Comparison of ENCODE assay signal across 1 cellular context in the genomic region with DNA sequence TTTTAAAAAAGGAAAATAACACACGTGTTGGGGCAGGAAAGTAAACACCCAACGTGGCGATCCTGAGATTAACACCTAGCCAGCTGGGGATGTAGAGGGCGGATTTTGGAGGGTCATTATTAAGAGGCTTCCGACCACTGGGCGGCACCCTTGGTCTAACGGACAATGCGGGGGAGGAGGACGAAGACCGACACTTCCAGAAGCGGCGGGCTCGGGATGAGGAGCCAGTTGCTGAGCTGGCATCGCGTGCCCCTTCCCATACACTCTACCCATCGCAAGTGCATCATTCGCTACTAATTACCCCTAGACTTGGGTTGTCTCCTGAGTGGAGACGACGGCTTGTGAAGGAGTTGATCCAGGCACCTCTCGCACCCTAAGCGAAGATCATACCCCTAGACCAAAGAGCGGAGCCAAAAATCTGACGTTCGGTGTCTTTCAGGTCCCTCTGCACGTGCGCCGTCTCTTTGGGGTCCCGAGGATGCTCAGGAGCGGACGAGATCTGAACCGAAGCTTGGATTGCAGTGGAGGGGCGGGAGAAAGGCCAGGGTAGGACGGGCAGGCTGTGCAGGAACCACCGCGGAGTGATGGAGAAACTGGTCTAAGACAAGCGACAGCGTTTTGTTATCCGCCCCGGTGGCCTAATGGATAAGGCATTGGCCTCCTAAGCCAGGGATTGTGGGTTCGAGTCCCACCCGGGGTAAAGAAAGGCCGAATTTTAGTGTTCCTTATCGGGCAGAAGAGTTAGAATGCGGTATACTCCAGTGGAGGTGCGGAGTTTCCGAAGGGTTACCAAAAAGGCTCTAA.
TF ChIP-seq lines count a peak whose summit lies in the region.

No MANE protein-coding gene starts in this region.

TF ChIP-seq in HepG2, 621 proteins besides CTCF, POLR2A, EP300 and RAD21 (continued from another document and continues in another):
- TF ChIP-seq, protein P1, sequence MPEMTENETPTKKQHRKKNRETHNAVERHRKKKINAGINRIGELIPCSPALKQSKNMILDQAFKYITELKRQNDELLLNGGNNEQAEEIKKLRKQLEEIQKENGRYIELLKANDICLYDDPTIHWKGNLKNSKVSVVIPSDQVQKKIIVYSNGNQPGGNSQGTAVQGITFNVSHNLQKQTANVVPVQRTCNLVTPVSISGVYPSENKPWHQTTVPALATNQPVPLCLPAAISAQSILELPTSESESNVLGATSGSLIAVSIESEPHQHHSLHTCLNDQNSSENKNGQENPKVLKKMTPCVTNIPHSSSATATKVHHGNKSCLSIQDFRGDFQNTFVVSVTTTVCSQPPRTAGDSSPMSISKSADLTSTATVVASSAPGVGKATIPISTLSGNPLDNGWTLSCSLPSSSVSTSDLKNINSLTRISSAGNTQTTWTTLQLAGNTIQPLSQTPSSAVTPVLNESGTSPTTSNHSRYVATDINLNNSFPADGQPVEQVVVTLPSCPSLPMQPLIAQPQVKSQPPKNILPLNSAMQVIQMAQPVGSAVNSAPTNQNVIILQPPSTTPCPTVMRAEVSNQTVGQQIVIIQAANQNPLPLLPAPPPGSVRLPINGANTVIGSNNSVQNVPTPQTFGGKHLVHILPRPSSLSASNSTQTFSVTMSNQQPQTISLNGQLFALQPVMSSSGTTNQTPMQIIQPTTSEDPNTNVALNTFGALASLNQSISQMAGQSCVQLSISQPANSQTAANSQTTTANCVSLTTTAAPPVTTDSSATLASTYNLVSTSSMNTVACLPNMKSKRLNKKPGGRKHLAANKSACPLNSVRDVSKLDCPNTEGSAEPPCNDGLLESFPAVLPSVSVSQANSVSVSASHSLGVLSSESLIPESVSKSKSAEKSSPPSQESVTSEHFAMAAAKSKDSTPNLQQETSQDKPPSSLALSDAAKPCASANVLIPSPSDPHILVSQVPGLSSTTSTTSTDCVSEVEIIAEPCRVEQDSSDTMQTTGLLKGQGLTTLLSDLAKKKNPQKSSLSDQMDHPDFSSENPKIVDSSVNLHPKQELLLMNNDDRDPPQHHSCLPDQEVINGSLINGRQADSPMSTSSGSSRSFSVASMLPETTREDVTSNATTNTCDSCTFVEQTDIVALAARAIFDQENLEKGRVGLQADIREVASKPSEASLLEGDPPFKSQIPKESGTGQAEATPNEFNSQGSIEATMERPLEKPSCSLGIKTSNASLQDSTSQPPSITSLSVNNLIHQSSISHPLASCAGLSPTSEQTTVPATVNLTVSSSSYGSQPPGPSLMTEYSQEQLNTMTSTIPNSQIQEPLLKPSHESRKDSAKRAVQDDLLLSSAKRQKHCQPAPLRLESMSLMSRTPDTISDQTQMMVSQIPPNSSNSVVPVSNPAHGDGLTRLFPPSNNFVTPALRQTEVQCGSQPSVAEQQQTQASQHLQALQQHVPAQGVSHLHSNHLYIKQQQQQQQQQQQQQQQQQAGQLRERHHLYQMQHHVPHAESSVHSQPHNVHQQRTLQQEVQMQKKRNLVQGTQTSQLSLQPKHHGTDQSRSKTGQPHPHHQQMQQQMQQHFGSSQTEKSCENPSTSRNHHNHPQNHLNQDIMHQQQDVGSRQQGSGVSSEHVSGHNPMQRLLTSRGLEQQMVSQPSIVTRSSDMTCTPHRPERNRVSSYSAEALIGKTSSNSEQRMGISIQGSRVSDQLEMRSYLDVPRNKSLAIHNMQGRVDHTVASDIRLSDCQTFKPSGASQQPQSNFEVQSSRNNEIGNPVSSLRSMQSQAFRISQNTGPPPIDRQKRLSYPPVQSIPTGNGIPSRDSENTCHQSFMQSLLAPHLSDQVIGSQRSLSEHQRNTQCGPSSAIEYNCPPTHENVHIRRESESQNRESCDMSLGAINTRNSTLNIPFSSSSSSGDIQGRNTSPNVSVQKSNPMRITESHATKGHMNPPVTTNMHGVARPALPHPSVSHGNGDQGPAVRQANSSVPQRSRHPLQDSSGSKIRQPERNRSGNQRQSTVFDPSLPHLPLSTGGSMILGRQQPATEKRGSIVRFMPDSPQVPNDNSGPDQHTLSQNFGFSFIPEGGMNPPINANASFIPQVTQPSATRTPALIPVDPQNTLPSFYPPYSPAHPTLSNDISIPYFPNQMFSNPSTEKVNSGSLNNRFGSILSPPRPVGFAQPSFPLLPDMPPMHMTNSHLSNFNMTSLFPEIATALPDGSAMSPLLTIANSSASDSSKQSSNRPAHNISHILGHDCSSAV (CRISPR knock-in tag; IDR thresholded peaks at IDR 0.05; ENCODE audit: borderline replicate concordance): no peak
- TF ChIP-seq ZNF766 (CRISPR knock-in tag; IDR thresholded peaks at IDR 0.05; ENCODE audit: borderline replicate concordance) (no peak), ZNF773 (CRISPR knock-in tag; IDR thresholded peaks at IDR 0.05; ENCODE audit: borderline replicate concordance) (no peak), NCOR1 (IDR thresholded peaks at IDR 0.05; ENCODE audit: borderline replicate concordance, low read length) (peak; percentile 56; the same call in 1 of the 2 replicates), CC2D1A (CRISPR knock-in tag; IDR thresholded peaks at IDR 0.05) (no peak), TOE1 (CRISPR knock-in tag; IDR thresholded peaks at IDR 0.05) (no peak), KLF15 (CRISPR knock-in tag; IDR thresholded peaks at IDR 0.05; ENCODE audit: borderline replicate concordance) (no peak), PHB2 (IDR thresholded peaks at IDR 0.05; ENCODE audit: partially characterized antibody) (no peak), EZH2 (conservative IDR thresholded peaks at IDR 0.05; ENCODE audit: low read depth, low read length) (no peak), ZNF703 (CRISPR knock-in tag; IDR thresholded peaks at IDR 0.05; ENCODE audit: borderline replicate concordance) (no peak), TBX3 (IDR thresholded peaks at IDR 0.05; ENCODE audit: borderline replicate concordance) (peak; percentile 77; the same call in 1 of the 2 replicates), MED8 (CRISPR knock-in tag; IDR thresholded peaks at IDR 0.05; ENCODE audit: insufficient replicate concordance) (no peak), MEIS1 (CRISPR knock-in tag; IDR thresholded peaks at IDR 0.05; ENCODE audit: borderline replicate concordance) (0 out of 2 replicates have a peak, but pooled peaks have one; percentile 53), ZFY (CRISPR knock-in tag; IDR thresholded peaks at IDR 0.05) (peak; percentile 55), ZNF263 (CRISPR knock-in tag; IDR thresholded peaks at IDR 0.05) (peak; percentile 68), SIX4 (CRISPR knock-in tag; IDR thresholded peaks at IDR 0.05) (no peak), ZNF143 (CRISPR knock-in tag; IDR thresholded peaks at IDR 0.05) (peak; percentile 52; the same call in 1 of the 2 replicates), ZNF326 (CRISPR knock-in tag; IDR thresholded peaks at IDR 0.05; ENCODE audit: borderline replicate concordance) (no peak), DPF2 (CRISPR knock-in tag; IDR thresholded peaks at IDR 0.05; ENCODE audit: borderline replicate concordance, low read depth) (no peak), NFKB2 (CRISPR knock-in tag; IDR thresholded peaks at IDR 0.05; ENCODE audit: borderline replicate concordance) (no peak; the same call in 1 of the 2 replicates), ZNF24 (IDR thresholded peaks at IDR 0.05) (peak; percentile 99), RNF2 (conservative IDR thresholded peaks at IDR 0.05; ENCODE audit: low read depth) (no peak), MIER3 (CRISPR knock-in tag; IDR thresholded peaks at IDR 0.05; ENCODE audit: borderline replicate concordance) (peak; percentile 57; the same call in 1 of the 2 replicates), SRSF4 (IDR thresholded peaks at IDR 0.05; ENCODE audit: low read depth, low read length, poor library complexity, severe bottlenecking) (no peak), SOX6 (IDR thresholded peaks at IDR 0.05) (no peak), SOX6 (CRISPR knock-in tag; IDR thresholded peaks at IDR 0.05) (peak; percentile 62), SIX1 (CRISPR knock-in tag; IDR thresholded peaks at IDR 0.05; ENCODE audit: borderline replicate concordance) (peak; percentile 38; the same call in 1 of the 2 replicates), ZNF605 (CRISPR knock-in tag; IDR thresholded peaks at IDR 0.05) (peak; percentile 85), SP5 (CRISPR knock-in tag; IDR thresholded peaks at IDR 0.05; ENCODE audit: borderline replicate concordance, low read depth) (0 out of 2 replicates have a peak, but pooled peaks have one; percentile 23), ETV6 (CRISPR knock-in tag; conservative IDR thresholded peaks at IDR 0.05) (0 out of 2 replicates have a peak, but pooled peaks have one; percentile 44), ZNF616 (CRISPR knock-in tag; IDR thresholded peaks at IDR 0.05; ENCODE audit: low read depth) (no peak), ZNF615 (CRISPR knock-in tag; IDR thresholded peaks at IDR 0.05; ENCODE audit: borderline replicate concordance) (no peak), ZNF550 (CRISPR knock-in tag; IDR thresholded peaks at IDR 0.05; ENCODE audit: borderline replicate concordance) (no peak), ZNF282 (IDR thresholded peaks at IDR 0.05; ENCODE audit: partially characterized antibody) (no peak), MBNL3 (CRISPR knock-in tag; conservative IDR thresholded peaks at IDR 0.05) (no peak), SYNCRIP (IDR thresholded peaks at IDR 0.05; ENCODE audit: insufficient read depth, low read depth, low read length) (no peak), TCF7L2 (IDR thresholded peaks at IDR 0.05; ENCODE audit: low read depth, low read length) (no peak), MED1 (CRISPR knock-in tag; IDR thresholded peaks at IDR 0.05) (peak; percentile 79), ZNF30 (CRISPR knock-in tag; IDR thresholded peaks at IDR 0.05) (no peak), ZNF101 (CRISPR knock-in tag; IDR thresholded peaks at IDR 0.05; ENCODE audit: borderline replicate concordance, low read depth) (no peak), NR2F1 (CRISPR knock-in tag; IDR thresholded peaks at IDR 0.05) (no peak), TEAD2 (CRISPR knock-in tag; IDR thresholded peaks at IDR 0.05) (no peak), KMT2B (CRISPR knock-in tag; IDR thresholded peaks at IDR 0.05) (no peak; the same call in 1 of the 2 replicates), TSC22D2 (CRISPR knock-in tag; IDR thresholded peaks at IDR 0.05; ENCODE audit: borderline replicate concordance) (0 out of 2 replicates have a peak, but pooled peaks have one; percentile 45), SP140L (CRISPR knock-in tag; IDR thresholded peaks at IDR 0.05; ENCODE audit: borderline replicate concordance) (no peak), ZSCAN20 (CRISPR knock-in tag; IDR thresholded peaks at IDR 0.05; ENCODE audit: borderline replicate concordance) (no peak)
- TF ChIP-seq, protein P2, sequence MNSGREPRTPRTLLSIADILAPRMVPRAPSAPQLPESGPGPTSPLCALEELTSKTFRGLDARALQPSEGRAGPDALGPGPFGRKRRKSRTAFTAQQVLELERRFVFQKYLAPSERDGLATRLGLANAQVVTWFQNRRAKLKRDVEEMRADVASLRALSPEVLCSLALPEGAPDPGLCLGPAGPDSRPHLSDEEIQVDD (CRISPR knock-in tag; IDR thresholded peaks at IDR 0.05; ENCODE audit: borderline replicate concordance): no peak
- TF ChIP-seq, protein P3, sequence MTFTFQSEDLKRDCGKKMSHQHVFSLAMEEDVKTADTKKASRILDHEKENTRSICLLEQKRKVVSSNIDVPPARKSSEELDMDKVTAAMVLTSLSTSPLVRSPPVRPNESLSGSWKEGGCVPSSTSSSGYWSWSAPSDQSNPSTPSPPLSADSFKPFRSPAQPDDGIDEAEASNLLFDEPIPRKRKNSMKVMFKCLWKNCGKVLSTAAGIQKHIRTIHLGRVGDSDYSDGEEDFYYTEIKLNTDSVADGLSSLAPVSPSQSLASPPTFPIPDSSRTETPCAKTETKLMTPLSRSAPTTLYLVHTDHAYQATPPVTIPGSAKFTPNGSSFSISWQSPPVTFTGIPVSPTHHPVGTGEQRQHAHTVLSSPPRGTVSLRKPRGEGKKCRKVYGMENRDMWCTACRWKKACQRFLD (CRISPR knock-in tag; IDR thresholded peaks at IDR 0.05; ENCODE audit: borderline replicate concordance): no peak
- TF ChIP-seq, protein P4, sequence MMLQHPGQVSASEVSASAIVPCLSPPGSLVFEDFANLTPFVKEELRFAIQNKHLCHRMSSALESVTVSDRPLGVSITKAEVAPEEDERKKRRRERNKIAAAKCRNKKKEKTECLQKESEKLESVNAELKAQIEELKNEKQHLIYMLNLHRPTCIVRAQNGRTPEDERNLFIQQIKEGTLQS (CRISPR knock-in tag; IDR thresholded peaks at IDR 0.05): peak; percentile 32; the same call in 1 of the 2 replicates
- TF ChIP-seq, protein P5, sequence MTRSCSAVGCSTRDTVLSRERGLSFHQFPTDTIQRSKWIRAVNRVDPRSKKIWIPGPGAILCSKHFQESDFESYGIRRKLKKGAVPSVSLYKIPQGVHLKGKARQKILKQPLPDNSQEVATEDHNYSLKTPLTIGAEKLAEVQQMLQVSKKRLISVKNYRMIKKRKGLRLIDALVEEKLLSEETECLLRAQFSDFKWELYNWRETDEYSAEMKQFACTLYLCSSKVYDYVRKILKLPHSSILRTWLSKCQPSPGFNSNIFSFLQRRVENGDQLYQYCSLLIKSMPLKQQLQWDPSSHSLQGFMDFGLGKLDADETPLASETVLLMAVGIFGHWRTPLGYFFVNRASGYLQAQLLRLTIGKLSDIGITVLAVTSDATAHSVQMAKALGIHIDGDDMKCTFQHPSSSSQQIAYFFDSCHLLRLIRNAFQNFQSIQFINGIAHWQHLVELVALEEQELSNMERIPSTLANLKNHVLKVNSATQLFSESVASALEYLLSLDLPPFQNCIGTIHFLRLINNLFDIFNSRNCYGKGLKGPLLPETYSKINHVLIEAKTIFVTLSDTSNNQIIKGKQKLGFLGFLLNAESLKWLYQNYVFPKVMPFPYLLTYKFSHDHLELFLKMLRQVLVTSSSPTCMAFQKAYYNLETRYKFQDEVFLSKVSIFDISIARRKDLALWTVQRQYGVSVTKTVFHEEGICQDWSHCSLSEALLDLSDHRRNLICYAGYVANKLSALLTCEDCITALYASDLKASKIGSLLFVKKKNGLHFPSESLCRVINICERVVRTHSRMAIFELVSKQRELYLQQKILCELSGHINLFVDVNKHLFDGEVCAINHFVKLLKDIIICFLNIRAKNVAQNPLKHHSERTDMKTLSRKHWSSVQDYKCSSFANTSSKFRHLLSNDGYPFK (CRISPR knock-in tag; IDR thresholded peaks at IDR 0.05; ENCODE audit: borderline replicate concordance): 0 out of 2 replicates have a peak, but pooled peaks have one; percentile 43
- TF ChIP-seq, protein P6, sequence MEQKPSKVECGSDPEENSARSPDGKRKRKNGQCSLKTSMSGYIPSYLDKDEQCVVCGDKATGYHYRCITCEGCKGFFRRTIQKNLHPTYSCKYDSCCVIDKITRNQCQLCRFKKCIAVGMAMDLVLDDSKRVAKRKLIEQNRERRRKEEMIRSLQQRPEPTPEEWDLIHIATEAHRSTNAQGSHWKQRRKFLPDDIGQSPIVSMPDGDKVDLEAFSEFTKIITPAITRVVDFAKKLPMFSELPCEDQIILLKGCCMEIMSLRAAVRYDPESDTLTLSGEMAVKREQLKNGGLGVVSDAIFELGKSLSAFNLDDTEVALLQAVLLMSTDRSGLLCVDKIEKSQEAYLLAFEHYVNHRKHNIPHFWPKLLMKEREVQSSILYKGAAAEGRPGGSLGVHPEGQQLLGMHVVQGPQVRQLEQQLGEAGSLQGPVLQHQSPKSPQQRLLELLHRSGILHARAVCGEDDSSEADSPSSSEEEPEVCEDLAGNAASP (CRISPR knock-in tag; IDR thresholded peaks at IDR 0.05; ENCODE audit: borderline replicate concordance): peak; percentile 60
